ENCODE assay signal across 8 cellular contexts in the genomic region with DNA sequence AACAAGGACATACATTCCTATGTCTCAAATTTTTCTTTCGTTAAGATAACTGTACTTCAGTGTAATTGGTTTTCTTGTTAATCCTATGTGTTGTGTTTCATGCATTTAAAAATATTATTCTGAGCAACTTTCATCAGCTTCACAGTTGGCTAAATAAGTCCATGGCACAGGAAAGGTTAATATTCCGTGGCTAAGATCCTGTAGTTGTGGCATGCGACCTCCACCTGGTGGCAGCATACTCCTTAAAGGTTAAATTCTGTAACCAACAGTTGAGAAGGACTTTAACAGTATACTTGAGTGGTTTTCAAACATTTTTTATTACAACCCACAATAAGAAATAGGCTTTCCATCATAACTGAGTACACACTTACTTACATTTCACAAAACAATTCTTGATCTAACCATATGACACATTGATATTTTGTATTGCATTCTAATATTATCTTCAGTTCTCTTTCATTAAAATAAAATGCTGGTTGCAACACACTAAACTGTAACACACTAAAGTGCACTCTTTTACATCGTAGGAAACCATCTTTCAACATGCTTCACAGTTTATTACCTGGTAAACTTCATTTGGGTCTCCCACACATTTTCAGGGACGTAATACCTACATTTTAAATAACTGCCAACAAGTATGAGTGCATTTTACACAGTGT.
A peak's percentile ranks its signal among the peaks of the same experiment; 100 is the strongest.
DNase-seq lines count a peak whose midpoint lies in the region; ATAC-seq and TF ChIP-seq lines count a peak whose summit lies in the region.

No MANE protein-coding gene starts in this region.

- no peaks in the 10 kb centered on the region for H3F3A ChIP-seq in Loucy (ENCODE audit: low read depth)

- H3K9me3 ChIP-seq in Loucy (ENCODE audit: insufficient read depth, low read depth, low read length) (no peaks in the 10 kb centered on the region), SJCRH30 (replicated peaks) (no peaks in the 10 kb centered on the region)

- H3K27me3 ChIP-seq in Loucy (ENCODE audit: insufficient read depth, low read length, poor library complexity, severe bottlenecking) (no peaks in the 10 kb centered on the region), SJCRH30 (no peaks in the 10 kb centered on the region)

- H3K36me3 ChIP-seq in Loucy (ENCODE audit: insufficient read depth, low read length) (no peaks in the 10 kb centered on the region), SJCRH30 (no peaks in the 10 kb centered on the region)

- H3K9me2 ChIP-seq in Loucy (replicated peaks; ENCODE audit: low read depth, low read length) = no peaks in the 10 kb centered on the region

- DNase-seq in DMS153 (lab: John Stamatoyannopoulos, UW) = peak; percentile 58
- peak; percentile 68 to 79 for DNase-seq in SJCRH30
- peak; percentile 6 for DNase-seq in central memory CD4-positive, alpha-beta T cell
- no peak for DNase-seq in left lobe of liver (ENCODE audit: low spot score)
- DNase-seq in stimulated activated CD8-positive, alpha-beta memory T cell treated with anti-CD3 and anti-CD28 coated beads, Interleukin-4, amount 100 ng/mL, for 24 hours (ENCODE audit: low read depth) = peak; percentile 34

- peak; percentile 94 for TF ChIP-seq CTCF in Loucy (conservative IDR thresholded peaks at IDR 0.05; ENCODE audit: low read length)

- H3K4me1 ChIP-seq in Loucy (ENCODE audit: insufficient read depth, low read length, poor library complexity, severe bottlenecking) (peaks cover 40% of the 10 kb centered on the region), SJCRH30 (no peaks in the 10 kb centered on the region)

- no peak overlapping the region for H3K4me3 ChIP-seq in Loucy (ENCODE audit: low read length, poor library complexity, severe bottlenecking)
- no peak overlapping the region for H3K4me3 ChIP-seq in SJCRH30

- H3K27ac ChIP-seq in SJCRH30 = no peak overlapping the region

- no peak overlapping the region for H2AFZ ChIP-seq in Loucy (ENCODE audit: low read length)

- ATAC-seq in GM21515 (IDR thresholded peaks at IDR 0.05; ENCODE audit: unreplicated experiment) (peak; percentile 56), left lobe of liver (peak; percentile 87), GM21360 (IDR thresholded peaks at IDR 0.05; ENCODE audit: unreplicated experiment) (no peak)

- no peaks in the 10 kb centered on the region for H4K20me1 ChIP-seq in Loucy (ENCODE audit: insufficient read depth, low read length, poor library complexity, severe bottlenecking)

- H3K79me2 ChIP-seq in Loucy (ENCODE audit: insufficient read depth, low read length) = peaks cover 10% of the 10 kb centered on the region; the same call in 1 of the 2 replicates

- no peak overlapping the region for H3K9ac ChIP-seq in Loucy (ENCODE audit: low read depth, low read length, poor library complexity, severe bottlenecking)

- H3K4me2 ChIP-seq in Loucy (ENCODE audit: low read depth, low read length, poor library complexity, severe bottlenecking) = no peak overlapping the region
